In genomic region chr2:18910843-18911242, GRCh38 we compare ENCODE assay signal across 12 cellular contexts.
DNase-seq lines count a peak whose midpoint lies in the region; TF ChIP-seq lines count a peak whose summit lies in the region.
"Had no signal": no experiment of that assay in that cellular context is flagged by ENCODE, and none has a peak within 500 bp of the region (broad histone marks: within the 10 kb centered on the region; RNA-seq: fewer than 3 reads in every experiment).

No MANE protein-coding gene starts in this region.

- H3K27me3 ChIP-seq in mesenchymal stem cell (ENCODE audit: control insufficient read depth in 1 of 2, insufficient read depth in 1 of 2, low read length in 2 of 2): no peaks in the 10 kb centered on the region

- H2AK5ac ChIP-seq in mesenchymal stem cell (ENCODE audit: low read length, severe bottlenecking): no peak overlapping the region

- no peak overlapping the region for H3K14ac ChIP-seq in mesenchymal stem cell (ENCODE audit: low read length in 2 of 2)

- no peak for TF ChIP-seq CTCF in AG10803 (conservative IDR thresholded peaks at IDR 0.05; ENCODE audit: low read length)
- TF ChIP-seq CTCF in cardiac fibroblast (IDR thresholded peaks at IDR 0.05; ENCODE audit: low read depth, low read length): no peak

- WGBS in mesenchymal stem cell: 30% methylated on average over 4 of the region's 4 CpGs

- H3K4ac ChIP-seq in mesenchymal stem cell (ENCODE audit: low read depth in 1 of 2, low read length in 2 of 2): no peak overlapping the region

- no peak overlapping the region for H2BK15ac ChIP-seq in mesenchymal stem cell (ENCODE audit: low read depth, poor library complexity, severe bottlenecking)

- H3K9me3 ChIP-seq in mesenchymal stem cell (ENCODE audit: control insufficient read depth, low read length): peaks cover 11% of the 10 kb centered on the region

- no peak overlapping the region for H2BK5ac ChIP-seq in mesenchymal stem cell (ENCODE audit: low read depth, low read length, poor library complexity, severe bottlenecking)

- H3K23ac ChIP-seq in mesenchymal stem cell (ENCODE audit: low read length in 2 of 2): no peak overlapping the region

- H2AFZ ChIP-seq in mesenchymal stem cell (ENCODE audit: low read depth, low read length): no peak overlapping the region

- no peak overlapping the region for H4K8ac ChIP-seq in mesenchymal stem cell (ENCODE audit: low read length)

- H2BK120ac ChIP-seq in mesenchymal stem cell (ENCODE audit: low read depth, low read length): no peak overlapping the region

- H2BK12ac ChIP-seq in mesenchymal stem cell (ENCODE audit: low read length in 2 of 2): no peak overlapping the region

- no peak overlapping the region for H3K4me2 ChIP-seq in mesenchymal stem cell (ENCODE audit: low read length, poor library complexity, severe bottlenecking)

- no peaks in the 10 kb centered on the region for H3K79me1 ChIP-seq in mesenchymal stem cell (replicated peaks; ENCODE audit: low read length, poor library complexity, severe bottlenecking)

- H4K91ac ChIP-seq in mesenchymal stem cell (ENCODE audit: low read length): no peak overlapping the region

- H3K4me1 ChIP-seq in mesenchymal stem cell (ENCODE audit: control insufficient read depth, insufficient read depth, low read depth, low read length): peaks cover 6% of the 10 kb centered on the region

- DNase-seq in AG10803 (ENCODE audit: low read depth) (peak; percentile 98), LHCN-M2 (ENCODE audit: low read depth) (peak; percentile 91), cardiac fibroblast (ENCODE audit: low read depth in 2 of 2) (peak; percentile 76 to 87), mesenchymal stem cell (peak; percentile 83), COLO829 (ENCODE audit: low spot score) (no peak), NCI-H2196 treated with DMSO at 0.1 percent for 48 hours (lab: John Stamatoyannopoulos, UW; ENCODE audit: unreplicated experiment) (no peak)
- DNase-seq in stimulated activated CD8-positive, alpha-beta memory T cell treated with anti-CD3 and anti-CD28 coated beads, Interleukin-4, amount 100 ng/mL, for 48 hours: no peak
- no peak for DNase-seq in activated CD8-positive, alpha-beta memory T cell treated with anti-CD3 and anti-CD28 coated beads for 24 hours
- DNase-seq: CD4-positive, CD25-positive, alpha-beta regulatory T cell; NCI-H1417; small intestine had no signal

- peak overlapping the region; percentile 29 for H3K9ac ChIP-seq in mesenchymal stem cell (ENCODE audit: low read length)

- no peak overlapping the region for H3K18ac ChIP-seq in mesenchymal stem cell (ENCODE audit: low read depth in 1 of 2, low read length in 2 of 2)

- H3K4me3 ChIP-seq in AG10803 (ENCODE audit: low read length) (no peak overlapping the region), cardiac fibroblast (replicated peaks in 1 of 2; ENCODE audit: low read depth in 2 of 2, low read length in 2 of 2) (no peak overlapping the region), mesenchymal stem cell (ENCODE audit: insufficient read depth in 1 of 2, low read depth in 1 of 2, low read length in 2 of 2) (no peak overlapping the region)

- H3K27ac ChIP-seq in mesenchymal stem cell (ENCODE audit: low read length, poor library complexity, severe bottlenecking): peak overlapping the region; percentile 65
- H3K27ac ChIP-seq: HL-60 had no signal

- H3K36me3 ChIP-seq in mesenchymal stem cell (ENCODE audit: control insufficient read depth in 1 of 2, insufficient read depth in 2 of 2, low read depth in 1 of 2, low read length in 2 of 2): no peaks in the 10 kb centered on the region

Comparison
In these comparisons a context has a peak if more than half of its experiments do, and no peak if none do; other contexts are left out.
1. DNase-seq: peak in AG10803 (single experiment), LHCN-M2 (single experiment), cardiac fibroblast (2 of 2) and mesenchymal stem cell (single experiment); none in stimulated activated CD8-positive, alpha-beta memory T cell treated with anti-CD3 and anti-CD28 coated beads, Interleukin-4, amount 100 ng/mL, for 48 hours (single experiment), activated CD8-positive, alpha-beta memory T cell treated with anti-CD3 and anti-CD28 coated beads for 24 hours (single experiment), COLO829 (single experiment) and NCI-H2196 treated with DMSO at 0.1 percent for 48 hours (single experiment).